ENCODE assay signal across 1 cellular context in the genomic region with DNA sequence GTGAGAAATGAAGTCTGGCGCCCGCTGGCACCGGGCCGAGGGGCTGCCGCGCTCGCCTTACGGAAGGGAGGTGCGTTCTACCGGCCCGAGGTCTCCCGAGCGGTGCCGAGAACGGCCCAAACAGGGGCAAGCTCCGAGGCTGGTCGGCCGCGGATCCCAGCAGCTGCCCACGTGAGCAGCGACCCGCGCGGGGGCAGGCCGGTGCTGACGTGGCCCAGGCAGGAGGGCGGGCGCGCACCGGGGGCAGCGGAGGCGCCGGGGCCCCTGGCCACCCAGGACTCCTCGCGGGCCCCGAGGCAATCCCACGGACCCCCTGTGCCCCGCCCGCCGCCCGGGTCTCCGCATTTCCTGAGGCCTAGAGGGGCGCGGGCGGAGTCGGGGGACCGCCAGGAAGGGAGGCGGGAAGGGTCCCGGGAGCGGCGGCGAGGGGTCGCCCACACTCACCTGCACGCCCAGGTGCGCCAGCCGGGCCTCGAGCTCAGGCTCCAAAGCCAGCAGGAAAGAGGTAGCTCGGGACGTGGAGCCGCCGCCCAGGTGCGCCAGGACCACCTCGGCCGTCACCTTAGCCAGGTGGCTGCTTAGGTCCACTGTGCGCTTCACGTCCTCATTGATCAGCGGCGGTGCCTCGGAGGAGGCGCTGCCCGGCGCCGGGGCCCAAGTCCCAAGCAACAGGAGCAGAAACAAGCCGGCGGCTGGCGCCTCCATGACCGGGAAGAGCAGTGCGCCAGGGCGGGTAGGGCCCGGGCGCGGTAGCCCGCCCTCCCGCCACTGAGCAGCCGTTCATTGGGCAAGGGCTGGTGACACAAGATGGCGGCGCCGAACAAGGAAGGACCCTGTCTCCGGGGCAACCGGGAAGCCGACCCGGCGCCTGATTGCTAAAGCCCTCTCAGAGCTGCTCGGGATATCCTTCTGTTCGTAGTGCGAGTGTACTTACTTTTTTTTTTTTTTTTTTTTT.
TF ChIP-seq lines count a peak whose summit lies in the region.

RPN1 (minus strand) TSS at position 723 of the 955 bp plus-strand sequence; CDS start at position 705, 18 bp downstream.

TF ChIP-seq in GM12878, 131 proteins besides CTCF, POLR2A, EP300 and RAD21 (continued from another document):
- no peak for TF ChIP-seq FOS (IDR thresholded peaks at IDR 0.05; ENCODE audit: borderline replicate concordance, extremely low read depth, insufficient read length)
- TF ChIP-seq, protein P1, sequence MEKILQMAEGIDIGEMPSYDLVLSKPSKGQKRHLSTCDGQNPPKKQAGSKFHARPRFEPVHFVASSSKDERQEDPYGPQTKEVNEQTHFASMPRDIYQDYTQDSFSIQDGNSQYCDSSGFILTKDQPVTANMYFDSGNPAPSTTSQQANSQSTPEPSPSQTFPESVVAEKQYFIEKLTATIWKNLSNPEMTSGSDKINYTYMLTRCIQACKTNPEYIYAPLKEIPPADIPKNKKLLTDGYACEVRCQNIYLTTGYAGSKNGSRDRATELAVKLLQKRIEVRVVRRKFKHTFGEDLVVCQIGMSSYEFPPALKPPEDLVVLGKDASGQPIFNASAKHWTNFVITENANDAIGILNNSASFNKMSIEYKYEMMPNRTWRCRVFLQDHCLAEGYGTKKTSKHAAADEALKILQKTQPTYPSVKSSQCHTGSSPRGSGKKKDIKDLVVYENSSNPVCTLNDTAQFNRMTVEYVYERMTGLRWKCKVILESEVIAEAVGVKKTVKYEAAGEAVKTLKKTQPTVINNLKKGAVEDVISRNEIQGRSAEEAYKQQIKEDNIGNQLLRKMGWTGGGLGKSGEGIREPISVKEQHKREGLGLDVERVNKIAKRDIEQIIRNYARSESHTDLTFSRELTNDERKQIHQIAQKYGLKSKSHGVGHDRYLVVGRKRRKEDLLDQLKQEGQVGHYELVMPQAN (conservative IDR thresholded peaks at IDR 0.05), result peak; percentile 75; the same call in 1 of the 2 replicates
- TF ChIP-seq SPI1 (IDR thresholded peaks at IDR 0.05; ENCODE audit: borderline replicate concordance, insufficient read depth, low read depth, low read length), result no peak
- TF ChIP-seq, protein P2, sequence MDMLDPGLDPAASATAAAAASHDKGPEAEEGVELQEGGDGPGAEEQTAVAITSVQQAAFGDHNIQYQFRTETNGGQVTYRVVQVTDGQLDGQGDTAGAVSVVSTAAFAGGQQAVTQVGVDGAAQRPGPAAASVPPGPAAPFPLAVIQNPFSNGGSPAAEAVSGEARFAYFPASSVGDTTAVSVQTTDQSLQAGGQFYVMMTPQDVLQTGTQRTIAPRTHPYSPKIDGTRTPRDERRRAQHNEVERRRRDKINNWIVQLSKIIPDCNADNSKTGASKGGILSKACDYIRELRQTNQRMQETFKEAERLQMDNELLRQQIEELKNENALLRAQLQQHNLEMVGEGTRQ (IDR thresholded peaks at IDR 0.05; ENCODE audit: borderline replicate concordance, low read depth, low read length), result no peak; the same call in 1 of the 2 replicates
- TF ChIP-seq CUX1 (IDR thresholded peaks at IDR 0.05; ENCODE audit: insufficient replicate concordance, low read depth, low read length), result no peak
- no peak for TF ChIP-seq RAD51 (IDR thresholded peaks at IDR 0.05)
